24 cellular contexts compared by ENCODE assay signal in genomic region chr6:158996863-158997262, GRCh38. TPM values are rescaled to one million over a fixed set of nuclear protein-coding genes. Genes with fewer than 3 reads are reported as not detected.
DNase-seq lines count a peak whose midpoint lies in the region; ATAC-seq lines count a peak whose summit lies in the region.
"Had no signal": no experiment of that assay in that cellular context is flagged by ENCODE, and none has a peak within 500 bp of the region (broad histone marks: within the 10 kb centered on the region; RNA-seq: fewer than 3 reads in every experiment).

No MANE protein-coding gene starts in this region.

- H3K27ac Mint-ChIP-seq in activated CD8-positive, alpha-beta memory T cell treated with anti-CD3 and anti-CD28 coated beads, Interleukin-2, amount 10 ng/mL, durations not matched to agents 7 days and 5 days: peak overlapping the region; percentile 25
- H3K27ac Mint-ChIP-seq in dendritic cell treated with granulocyte-macrophage colony-stimulating factor and Interleukin-4, amounts not matched to agents 40 ng/mL and 50 ng/mL, for 4 days: peak overlapping the region; percentile 63
- peak overlapping the region in 1 of 6 donors; percentile 76 for H3K27ac Mint-ChIP-seq in immature natural killer cell
- H3K27ac Mint-ChIP-seq: activated B cell treated with CpG ODN at 0.5 μM for 24 hours; brain; naive thymus-derived CD4-positive, alpha-beta T cell; stimulated activated naive B cell treated with anti-CD40 and anti-IgM and Interleukin-4, amounts not matched to agents 10 μg/mL and 1 μg/mL and 100 μg/mL, for 72 hours had no signal

- no peaks in the 10 kb centered on the region for H3K27me3 Mint-ChIP-seq in activated CD8-positive, alpha-beta memory T cell treated with anti-CD3 and anti-CD28 coated beads, Interleukin-2, amount 10 ng/mL, durations not matched to agents 7 days and 5 days
- no peaks in the 10 kb centered on the region for H3K27me3 Mint-ChIP-seq in dendritic cell treated with granulocyte-macrophage colony-stimulating factor and Interleukin-4, amounts not matched to agents 40 ng/mL and 50 ng/mL, for 4 days
- H3K27me3 Mint-ChIP-seq in immature natural killer cell (ENCODE audit: low read depth in 3 of 3): peaks cover 0 to 5% (median 2%) of the 10 kb centered on the region in 3 donors
- H3K27me3 Mint-ChIP-seq: activated B cell treated with CpG ODN at 0.5 μM for 24 hours; naive thymus-derived CD4-positive, alpha-beta T cell; stimulated activated naive B cell treated with anti-CD40 and anti-IgM and Interleukin-4, amounts not matched to agents 10 μg/mL and 1 μg/mL and 100 μg/mL, for 72 hours had no signal

- H3K9me3 Mint-ChIP-seq in activated CD8-positive, alpha-beta memory T cell treated with anti-CD3 and anti-CD28 coated beads, Interleukin-2, amount 10 ng/mL, durations not matched to agents 7 days and 5 days (ENCODE audit: low read depth): no peaks in the 10 kb centered on the region
- H3K9me3 Mint-ChIP-seq in dendritic cell treated with granulocyte-macrophage colony-stimulating factor and Interleukin-4, amounts not matched to agents 40 ng/mL and 50 ng/mL, for 4 days: no peaks in the 10 kb centered on the region
- H3K9me3 Mint-ChIP-seq in immature natural killer cell: no peaks in the 10 kb centered on the region
- H3K9me3 Mint-ChIP-seq: activated B cell treated with CpG ODN at 0.5 μM for 24 hours; naive thymus-derived CD4-positive, alpha-beta T cell; stimulated activated naive B cell treated with anti-CD40 and anti-IgM and Interleukin-4, amounts not matched to agents 10 μg/mL and 1 μg/mL and 100 μg/mL, for 72 hours had no signal

- intact Hi-C loops in dendritic cell treated with granulocyte-macrophage colony-stimulating factor and Interleukin-4, amounts not matched to agents 40 ng/mL and 50 ng/mL, for 4 days (cut with micrococcal nuclease): loop anchor here (5.0 kb wide), 1 partner anchor 35 kb away; no protein-coding TSS in a partner anchor

- no peak for ATAC-seq in activated CD8-positive, alpha-beta memory T cell treated with anti-CD3 and anti-CD28 coated beads, Interleukin-2, amount 10 ng/mL, durations not matched to agents 7 days and 5 days
- ATAC-seq in HG02623 (IDR thresholded peaks at IDR 0.05; ENCODE audit: unreplicated experiment): no peak
- ATAC-seq: naive thymus-derived CD4-positive, alpha-beta T cell; stimulated activated naive B cell treated with anti-CD40 and anti-IgM and Interleukin-4, amounts not matched to agents 10 μg/mL and 1 μg/mL and 100 μg/mL, for 72 hours had no signal

- CTCF ChIA-PET in activated CD8-positive, alpha-beta memory T cell treated with anti-CD3 and anti-CD28 coated beads, Interleukin-2, amount 10 ng/mL, durations not matched to agents 7 days and 5 days (lab: Charles Lee): no interaction called here

- H3K36me3 Mint-ChIP-seq in activated CD8-positive, alpha-beta memory T cell treated with anti-CD3 and anti-CD28 coated beads, Interleukin-2, amount 10 ng/mL, durations not matched to agents 7 days and 5 days: peaks cover 13% of the 10 kb centered on the region
- H3K36me3 Mint-ChIP-seq in dendritic cell treated with granulocyte-macrophage colony-stimulating factor and Interleukin-4, amounts not matched to agents 40 ng/mL and 50 ng/mL, for 4 days (ENCODE audit: low read depth): peaks cover 33% of the 10 kb centered on the region
- H3K36me3 Mint-ChIP-seq in immature natural killer cell: peaks cover 0 to 5% (median 4%) of the 10 kb centered on the region in 3 donors

- no peak for DNase-seq in activated CD8-positive, alpha-beta memory T cell treated with anti-CD3 and anti-CD28 coated beads, Interleukin-2, amount 10 ng/mL, durations not matched to agents 7 days and 5 days
- DNase-seq in activated CD8-positive, alpha-beta memory T cell treated with anti-CD3 and anti-CD28 coated beads, Interleukin-2, amount 50 U/mL, for 4 hours: no peak
- peak; percentile 69 for DNase-seq in NCI-H524 treated with DMSO at 0.1 percent for 48 hours (lab: John Stamatoyannopoulos, UW)
- no peak for DNase-seq in COLO829 (ENCODE audit: low spot score)
- DNase-seq in immature natural killer cell: no peak
- no peak for DNase-seq in HuH-7.5 (ENCODE audit: low spot score)
- DNase-seq: activated B cell treated with CpG ODN at 0.5 μM for 24 hours; activated CD4-positive, alpha-beta T cell treated with anti-CD3 and anti-CD28 coated beads, Interleukin-2, amount 50 U/mL, for 4 hours; activated T-cell treated with anti-CD3 and anti-CD28 coated beads for 4 hours; C1 segment of cervical spinal cord; effector CD8-positive, alpha-beta T cell; HCEC 1CT; MM.1S; naive thymus-derived CD4-positive, alpha-beta T cell; NCI-H1694; NCI-H69; ovary; spleen; stimulated activated CD4-positive, alpha-beta T cell treated with anti-CD3 and anti-CD28 coated beads, Interleukin-4, amount 100 ng/mL, for 1 hour; stimulated activated naive B cell treated with anti-CD40 and anti-IgM and Interleukin-4, amounts not matched to agents 10 μg/mL and 1 μg/mL and 100 μg/mL, for 72 hours had no signal

- peaks cover 38% of the 10 kb centered on the region for H3K4me1 Mint-ChIP-seq in activated CD8-positive, alpha-beta memory T cell treated with anti-CD3 and anti-CD28 coated beads, Interleukin-2, amount 10 ng/mL, durations not matched to agents 7 days and 5 days
- H3K4me1 Mint-ChIP-seq in dendritic cell treated with granulocyte-macrophage colony-stimulating factor and Interleukin-4, amounts not matched to agents 40 ng/mL and 50 ng/mL, for 4 days (ENCODE audit: low read depth): peaks cover 34% of the 10 kb centered on the region
- H3K4me1 Mint-ChIP-seq in immature natural killer cell: peaks cover 18 to 19% of the 10 kb centered on the region in 2 donors

- H3K4me3 Mint-ChIP-seq in activated CD8-positive, alpha-beta memory T cell treated with anti-CD3 and anti-CD28 coated beads, Interleukin-2, amount 10 ng/mL, durations not matched to agents 7 days and 5 days: no peak overlapping the region
- no peak overlapping the region for H3K4me3 Mint-ChIP-seq in dendritic cell treated with granulocyte-macrophage colony-stimulating factor and Interleukin-4, amounts not matched to agents 40 ng/mL and 50 ng/mL, for 4 days
- peak overlapping the region in 1 of 5 donors; percentile 15 for H3K4me3 Mint-ChIP-seq in immature natural killer cell
- H3K4me3 Mint-ChIP-seq: activated B cell treated with CpG ODN at 0.5 μM for 24 hours; naive thymus-derived CD4-positive, alpha-beta T cell; stimulated activated naive B cell treated with anti-CD40 and anti-IgM and Interleukin-4, amounts not matched to agents 10 μg/mL and 1 μg/mL and 100 μg/mL, for 72 hours had no signal

RNA-seq across cellular contexts. Expression of gene RSPH3, which starts 3.1 kb away (rescaled TPM):
- total RNA-seq in activated CD8-positive, alpha-beta memory T cell treated with anti-CD3 and anti-CD28 coated beads, Interleukin-2, amount 10 ng/mL, durations not matched to agents 7 days and 5 days: 1 to 10 TPM; 2.1 TPM
- 1 to 10 TPM in 2 of 3 donors, not detected in 1; 2.0 to 3.1 TPM for polyA plus RNA-seq in immature natural killer cell

RNA-seq across cellular contexts. Expression of gene TAGAP, which starts 47.9 kb away (rescaled TPM):
- total RNA-seq in activated CD8-positive, alpha-beta memory T cell treated with anti-CD3 and anti-CD28 coated beads, Interleukin-2, amount 10 ng/mL, durations not matched to agents 7 days and 5 days: 10 to 100 TPM; 44.8 to 53.0 TPM
- 100 to 1,000 TPM in 1 of 3 donors, 10 to 100 TPM in 2; 63.6 to 114 (median 84.4) TPM for polyA plus RNA-seq in immature natural killer cell
- total RNA-seq: chondrocyte had no signal
